Comparison of ENCODE assay signal across 16 cellular contexts in the genomic region with DNA sequence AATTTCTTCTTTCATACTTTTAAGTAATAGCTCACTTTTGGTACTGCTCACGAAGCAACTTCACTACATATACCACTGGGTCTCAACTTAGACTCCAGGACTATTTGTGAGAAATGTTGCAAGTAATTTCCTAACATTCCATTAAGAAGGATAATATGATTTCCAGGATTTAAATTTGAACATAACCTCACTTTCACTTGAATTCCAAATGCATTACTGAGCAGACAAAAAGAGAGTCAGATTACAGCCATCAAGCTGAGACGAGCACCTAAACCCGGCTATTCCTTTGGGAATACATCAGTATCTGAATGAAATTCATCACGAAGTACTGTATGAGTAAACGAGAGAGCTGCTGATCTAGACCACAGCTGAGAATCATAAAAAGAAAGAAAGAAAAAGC. TPM values are rescaled to one million over a fixed set of nuclear protein-coding genes. Genes with fewer than 3 reads are reported as not detected.
DNase-seq lines count a peak whose midpoint lies in the region; ATAC-seq and TF ChIP-seq lines count a peak whose summit lies in the region.
"Had no signal": no experiment of that assay in that cellular context is flagged by ENCODE, and none has a peak within 500 bp of the region (broad histone marks: within the 10 kb centered on the region; RNA-seq: fewer than 3 reads in every experiment).

No MANE protein-coding gene starts in this region.

- no peaks in the 10 kb centered on the region for H3K9me2 ChIP-seq in GM23248 (ENCODE audit: insufficient read depth)

- no peak overlapping the region for H3K27ac Mint-ChIP-seq in T-cell
- H3K27ac Mint-ChIP-seq: activated CD4-positive, alpha-beta T cell treated with anti-CD3 and anti-CD28 coated beads for 36 hours had no signal

- peak; percentile 72 for DNase-seq in GM23248
- DNase-seq in RWPE2 (ENCODE audit: low spot score), result no peak
- peak; percentile 76 to 92 for DNase-seq in fibroblast of lung (ENCODE audit: low read depth in 2 of 2)
- no peak for DNase-seq in T-cell
- no peak for DNase-seq in activated CD4-positive, alpha-beta T cell treated with anti-CD3 and anti-CD28 coated beads for 1 hour
- DNase-seq: activated CD4-positive, alpha-beta T cell treated with anti-CD3 and anti-CD28 coated beads for 36 hours; activated T-cell treated with anti-CD3 and anti-CD28 coated beads, Interleukin-2, amount 50 U/mL, for 48 hours; Kasumi-1; lower lobe of right lung; NCI-H187 treated with DMSO at 0.1 percent for 48 hours; T-helper 1 cell had no signal

- no peaks in the 10 kb centered on the region for H3K9me3 ChIP-seq in GM23248 (ENCODE audit: low read depth)
- no peaks in the 10 kb centered on the region for H3K9me3 ChIP-seq in RWPE2 (ENCODE audit: severe bottlenecking)
- no peaks in the 10 kb centered on the region for H3K9me3 ChIP-seq in fibroblast of lung (ENCODE audit: control insufficient read depth, insufficient read depth, low read depth, low read length)
- no peaks in the 10 kb centered on the region for H3K9me3 ChIP-seq in skeletal muscle satellite cell (replicated peaks; ENCODE audit: low read length)
- H3K9me3 ChIP-seq: lower lobe of right lung, neutrophil, thoracic aorta had no signal

- WGBS in GM23248 (ENCODE audit: low coverage in 1 of 2, low lambda C conversion rate in 2 of 2, missing lambda C conversion rate in 2 of 2), 2 experiments, result 47 to 52% methylated on average over 5 of the region's 5 CpGs

- H3K9ac ChIP-seq in GM23248 (no peak overlapping the region), fibroblast of lung (ENCODE audit: insufficient read depth, low read length) (no peak overlapping the region), skeletal muscle satellite cell (ENCODE audit: low read depth, low read length) (peak overlapping the region; percentile 41)

- CTCF ChIA-PET in T-cell (lab: Charles Lee), result no interaction called here

- 0 out of 2 replicates have a peak overlapping the region, but pooled peaks have one; percentile 25 for H3K4me3 ChIP-seq in GM23248
- no peak overlapping the region for H3K4me3 ChIP-seq in RWPE2 (ENCODE audit: severe bottlenecking)
- no peak overlapping the region for H3K4me3 ChIP-seq in fibroblast of lung (replicated peaks in 1 of 4; ENCODE audit: control extremely low read depth in 1 of 4, insufficient read depth in 1 of 4, low read depth in 3 of 4, low read length in 4 of 4)
- no peak overlapping the region for H3K4me3 ChIP-seq in skeletal muscle satellite cell (ENCODE audit: low read length)
- H3K4me3 ChIP-seq: lower lobe of right lung, thoracic aorta had no signal

- H3K36me3 Mint-ChIP-seq in T-cell, result no peaks in the 10 kb centered on the region

- H3K27ac ChIP-seq in GM23248 (peak overlapping the region; percentile 18; the same call in 1 of the 2 replicates), RWPE2 (ENCODE audit: poor library complexity, severe bottlenecking) (peak overlapping the region; percentile 42), fibroblast of lung (ENCODE audit: insufficient read depth, low read length) (no peak overlapping the region)
- H3K27ac ChIP-seq: lower lobe of right lung, neutrophil, thoracic aorta had no signal

- ATAC-seq in RWPE2 (ENCODE audit: low read depth) (peak; percentile 99), T-cell (replicated peaks in 1 of 4) (no peak), GM18502 (IDR thresholded peaks at IDR 0.05; ENCODE audit: poor library complexity, unreplicated experiment) (no peak)
- ATAC-seq: activated CD4-positive, alpha-beta T cell treated with anti-CD3 and anti-CD28 coated beads for 36 hours; lower lobe of right lung had no signal

- H3K9me3 Mint-ChIP-seq in T-cell, result no peaks in the 10 kb centered on the region
- H3K9me3 Mint-ChIP-seq: brain had no signal

- H2AFZ ChIP-seq in GM23248 (no peak overlapping the region), fibroblast of lung (ENCODE audit: low read length) (no peak overlapping the region)

- no peaks in the 10 kb centered on the region for H3K36me3 ChIP-seq in GM23248 (ENCODE audit: low read depth)
- H3K36me3 ChIP-seq in RWPE2 (ENCODE audit: low read depth), result no peaks in the 10 kb centered on the region
- peaks cover 3% of the 10 kb centered on the region for H3K36me3 ChIP-seq in fibroblast of lung (ENCODE audit: control insufficient read depth, insufficient read depth, low read length)
- H3K36me3 ChIP-seq in skeletal muscle satellite cell (ENCODE audit: insufficient read depth, low read length), result no peaks in the 10 kb centered on the region
- H3K36me3 ChIP-seq: neutrophil, thoracic aorta had no signal

- no peaks in the 10 kb centered on the region for H4K20me1 ChIP-seq in GM23248 (ENCODE audit: insufficient read depth)
- no peaks in the 10 kb centered on the region for H4K20me1 ChIP-seq in fibroblast of lung (ENCODE audit: control insufficient read depth, extremely low read depth, insufficient read depth, low read length)

- in situ Hi-C loops in GM23248 (cut with MboI), result no loop called here

- H3K4me2 ChIP-seq in GM23248 (ENCODE audit: unreplicated experiment) (peak overlapping the region; percentile 24), fibroblast of lung (ENCODE audit: extremely low read depth, insufficient read depth, low read length) (peak overlapping the region; percentile 6), skeletal muscle satellite cell (ENCODE audit: low read length) (peak overlapping the region; percentile 54)

- H3F3A ChIP-seq in GM23248 (ENCODE audit: insufficient read depth), result 0 out of 2 replicates have a peak, but pooled peaks cover 4% of the 10 kb centered on the region

- POLR2A ChIA-PET in T-cell (lab: Charles Lee), result no interaction called here

- no peak overlapping the region for H3K4me3 Mint-ChIP-seq in T-cell
- H3K4me3 Mint-ChIP-seq: activated CD4-positive, alpha-beta T cell treated with anti-CD3 and anti-CD28 coated beads for 36 hours; brain had no signal

- H3K79me2 ChIP-seq in GM23248 (ENCODE audit: insufficient read depth), result no peaks in the 10 kb centered on the region
- no peaks in the 10 kb centered on the region for H3K79me2 ChIP-seq in fibroblast of lung (ENCODE audit: control insufficient read depth, insufficient read depth, low read length)

- H3K4me1 ChIP-seq in GM23248 (ENCODE audit: insufficient read depth) (peaks cover 11% of the 10 kb centered on the region; the same call in 1 of the 2 replicates), RWPE2 (ENCODE audit: insufficient read depth, poor library complexity, severe bottlenecking) (peaks cover 14% of the 10 kb centered on the region), fibroblast of lung (ENCODE audit: control insufficient read depth, extremely low read depth, insufficient read depth, low read length) (peaks cover 4% of the 10 kb centered on the region), skeletal muscle satellite cell (ENCODE audit: control insufficient read depth, insufficient read depth, low read length) (peaks cover 11% of the 10 kb centered on the region)
- H3K4me1 ChIP-seq: lower lobe of right lung had no signal

- H3K27me3 ChIP-seq in GM23248 (replicated peaks; ENCODE audit: insufficient read depth), result no peaks in the 10 kb centered on the region
- H3K27me3 ChIP-seq in RWPE2 (ENCODE audit: insufficient read depth, poor library complexity, severe bottlenecking), result no peaks in the 10 kb centered on the region
- H3K27me3 ChIP-seq in fibroblast of lung (ENCODE audit: control insufficient read depth, insufficient read depth, low read length), result no peaks in the 10 kb centered on the region
- H3K27me3 ChIP-seq in skeletal muscle satellite cell (ENCODE audit: control insufficient read depth, insufficient read depth, low read length), result no peaks in the 10 kb centered on the region

- peaks cover 12 to 31% of the 10 kb centered on the region in 2 donors for H3K27me3 Mint-ChIP-seq in T-cell
- H3K27me3 Mint-ChIP-seq: brain had no signal

- TF ChIP-seq CTCF in RWPE2 (IDR thresholded peaks at IDR 0.05; ENCODE audit: poor library complexity, severe bottlenecking), result no peak
- TF ChIP-seq CTCF in fibroblast of lung (conservative IDR thresholded peaks at IDR 0.05 in 1 of 2, IDR thresholded peaks at IDR 0.05 in 1 of 2; ENCODE audit: low read depth in 1 of 2, low read length in 2 of 2), result no peak

- no peaks in the 10 kb centered on the region for H3K4me1 Mint-ChIP-seq in T-cell
- H3K4me1 Mint-ChIP-seq: activated CD4-positive, alpha-beta T cell treated with anti-CD3 and anti-CD28 coated beads for 36 hours had no signal

RNA-seq across cellular contexts. Expression of gene LIFR, which starts 47.3 kb away (rescaled TPM):
- total RNA-seq in GM23248 (2014; rRNA removed; shearing (Covaris generic)), result 6.9 and 16.4 TPM in 2 replicates
- polyA plus RNA-seq in GM23248 (2016; fragmentation: Nextera tagmentation; extraction: Ambion mirVana), result 5.8 and 8.1 TPM in 2 replicates
- total RNA-seq in fibroblast of lung, result 65.1 and 84.5 TPM in 2 replicates
- 35.7 and 43.6 TPM in 2 replicates for polyA plus RNA-seq in fibroblast of lung
- polyA plus RNA-seq in fibroblast of lung (2012), result 19.8 and 26.6 TPM in 2 replicates
- 15.3 and 21.3 TPM in 2 replicates for polyA minus RNA-seq in fibroblast of lung (ENCODE audit: low replicate concordance)
- total RNA-seq in skeletal muscle satellite cell (2012; rRNA removed), result 24.1 and 28.2 TPM in 2 replicates
- 1 to 10 TPM in 1 of 5 donors, under 1 TPM in 3, not detected in 1; 0.12 to 1.2 (median 0.66) TPM for total RNA-seq in T-cell

Comparison
In these comparisons a context has a peak if more than half of its experiments do, and no peak if none do; other contexts are left out.
1. DNase-seq: peak in GM23248 (single experiment) and fibroblast of lung (2 of 2); none in RWPE2 (single experiment), T-cell (0 of 34) and activated CD4-positive, alpha-beta T cell treated with anti-CD3 and anti-CD28 coated beads for 1 hour (single experiment).
2. Peak in every context shown above with its lines, with median percentiles within 50 percentile points of each other: H3K4me2 ChIP-seq.